12 cellular contexts compared by ENCODE assay signal in the genomic region with DNA sequence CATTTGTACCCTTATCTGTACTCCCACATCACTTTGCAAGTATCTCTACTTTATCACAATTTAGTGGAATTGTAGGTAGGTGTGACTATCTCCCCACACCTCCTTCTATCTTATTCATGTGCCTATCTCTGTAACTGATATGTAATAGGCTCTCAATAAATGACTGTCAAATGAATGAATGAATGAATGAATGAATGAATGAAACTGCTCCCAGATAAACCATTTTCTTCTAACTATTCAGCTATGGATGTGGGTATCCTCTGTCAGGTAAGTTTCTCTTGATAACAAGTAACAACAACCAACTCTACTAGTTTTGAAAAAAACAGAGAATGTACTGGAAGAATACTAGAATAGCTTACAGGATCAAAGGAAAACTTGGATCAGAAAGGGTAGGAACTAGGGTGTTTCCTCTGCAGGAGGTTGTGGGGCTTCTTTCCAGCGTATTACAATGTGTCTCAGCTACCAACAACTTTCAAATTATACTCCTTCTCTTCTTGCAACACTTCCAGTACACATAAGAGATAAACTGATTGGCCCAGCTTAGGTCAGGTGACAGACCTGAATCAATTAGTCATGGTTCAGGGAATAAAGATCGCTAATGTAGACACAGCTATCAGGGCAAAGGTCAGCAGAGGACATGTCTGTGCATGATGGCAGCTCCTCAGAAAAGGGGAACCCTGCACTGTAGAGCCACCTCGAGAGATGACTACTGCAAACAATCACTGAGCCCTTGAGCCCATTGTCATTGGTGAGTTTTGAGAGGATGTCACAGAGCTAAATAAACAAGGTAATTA. TPM values are rescaled to one million over a fixed set of nuclear protein-coding genes. Genes with fewer than 3 reads are reported as not detected.
DNase-seq lines count a peak whose midpoint lies in the region; ATAC-seq and TF ChIP-seq lines count a peak whose summit lies in the region.
"Had no signal": no experiment of that assay in that cellular context is flagged by ENCODE, and none has a peak within 500 bp of the region (broad histone marks: within the 10 kb centered on the region; RNA-seq: fewer than 3 reads in every experiment).

No MANE protein-coding gene starts in this region.

- TF ChIP-seq CTCF in chondrocyte (IDR thresholded peaks at IDR 0.05): no peak

- no peak overlapping the region for H3K27ac Mint-ChIP-seq in activated T-cell treated with anti-CD3 and anti-CD28 coated beads, Interleukin-2, amount 50 U/mL, for 72 hours
- H3K27ac Mint-ChIP-seq in stimulated activated memory B cell treated with anti-CD40 and anti-IgM and Interleukin-4, amounts not matched to agents 10 μg/mL and 1 μg/mL and 100 μg/mL, for 72 hours: no peak overlapping the region
- no peak overlapping the region for H3K27ac Mint-ChIP-seq in chondrocyte (ENCODE audit: unreplicated experiment)

- H3K4me3 Mint-ChIP-seq in activated T-cell treated with anti-CD3 and anti-CD28 coated beads, Interleukin-2, amount 50 U/mL, for 72 hours: no peak overlapping the region
- no peak overlapping the region for H3K4me3 Mint-ChIP-seq in stimulated activated memory B cell treated with anti-CD40 and anti-IgM and Interleukin-4, amounts not matched to agents 10 μg/mL and 1 μg/mL and 100 μg/mL, for 72 hours
- no peak overlapping the region for H3K4me3 Mint-ChIP-seq in chondrocyte (ENCODE audit: unreplicated experiment)

- no peaks in the 10 kb centered on the region for H3K36me3 Mint-ChIP-seq in activated T-cell treated with anti-CD3 and anti-CD28 coated beads, Interleukin-2, amount 50 U/mL, for 72 hours (ENCODE audit: insufficient read depth in 2 of 2)
- no peaks in the 10 kb centered on the region for H3K36me3 Mint-ChIP-seq in stimulated activated memory B cell treated with anti-CD40 and anti-IgM and Interleukin-4, amounts not matched to agents 10 μg/mL and 1 μg/mL and 100 μg/mL, for 72 hours
- no peaks in the 10 kb centered on the region for H3K36me3 Mint-ChIP-seq in chondrocyte (ENCODE audit: low read depth)

- ATAC-seq in activated T-cell treated with anti-CD3 and anti-CD28 coated beads, Interleukin-2, amount 50 U/mL, for 72 hours (replicated peaks in 1 of 2): peak; percentile 39 to 65
- ATAC-seq in HG03342 (IDR thresholded peaks at IDR 0.05; ENCODE audit: unreplicated experiment): peak; percentile 61
- peak; percentile 66 for ATAC-seq in stimulated activated memory B cell treated with anti-CD40 and anti-IgM and Interleukin-4, amounts not matched to agents 10 μg/mL and 1 μg/mL and 100 μg/mL, for 72 hours

- no peaks in the 10 kb centered on the region for H3K9me3 Mint-ChIP-seq in activated T-cell treated with anti-CD3 and anti-CD28 coated beads, Interleukin-2, amount 50 U/mL, for 72 hours
- H3K9me3 Mint-ChIP-seq in stimulated activated memory B cell treated with anti-CD40 and anti-IgM and Interleukin-4, amounts not matched to agents 10 μg/mL and 1 μg/mL and 100 μg/mL, for 72 hours: no peaks in the 10 kb centered on the region
- H3K9me3 Mint-ChIP-seq in chondrocyte (ENCODE audit: low read depth): no peaks in the 10 kb centered on the region

- peaks cover 7% of the 10 kb centered on the region for H3K4me1 Mint-ChIP-seq in activated T-cell treated with anti-CD3 and anti-CD28 coated beads, Interleukin-2, amount 50 U/mL, for 72 hours (ENCODE audit: low read depth)
- H3K4me1 Mint-ChIP-seq in stimulated activated memory B cell treated with anti-CD40 and anti-IgM and Interleukin-4, amounts not matched to agents 10 μg/mL and 1 μg/mL and 100 μg/mL, for 72 hours: no peaks in the 10 kb centered on the region
- no peaks in the 10 kb centered on the region for H3K4me1 Mint-ChIP-seq in chondrocyte (ENCODE audit: low read depth)

- DNase-seq in activated T-cell treated with anti-CD3 and anti-CD28 coated beads, Interleukin-2, amount 50 U/mL, for 72 hours: no peak
- DNase-seq in activated T-cell treated with anti-CD3 and anti-CD28 coated beads, Interleukin-2, amount 50 U/mL, for 48 hours: no peak
- DNase-seq in SK-N-DZ (ENCODE audit: low spot score) (peak; percentile 37), dermis blood vessel endothelial cell (no peak), chondrocyte (ENCODE audit: low spot score) (no peak)
- DNase-seq in activated CD8-positive, alpha-beta memory T cell treated with anti-CD3 and anti-CD28 coated beads, Interleukin-2, amount 50 U/mL, for 4 hours: no peak
- DNase-seq: esophagus squamous epithelium; mesenchymal stem cell; NCI-H2029; stimulated activated naive CD4-positive, alpha-beta T cell had no signal

- no peaks in the 10 kb centered on the region for H3K27me3 Mint-ChIP-seq in activated T-cell treated with anti-CD3 and anti-CD28 coated beads, Interleukin-2, amount 50 U/mL, for 72 hours (ENCODE audit: low read depth)
- H3K27me3 Mint-ChIP-seq in stimulated activated memory B cell treated with anti-CD40 and anti-IgM and Interleukin-4, amounts not matched to agents 10 μg/mL and 1 μg/mL and 100 μg/mL, for 72 hours: peaks cover 44% of the 10 kb centered on the region
- H3K27me3 Mint-ChIP-seq in chondrocyte (ENCODE audit: low read depth): peaks cover 1% of the 10 kb centered on the region

RNA-seq across cellular contexts. Expression of a gene that starts 37.0 kb away (rescaled TPM):
- 10 to 100 TPM; 27.4 to 28.1 TPM for total RNA-seq in activated T-cell treated with anti-CD3 and anti-CD28 coated beads, Interleukin-2, amount 50 U/mL, for 72 hours
- 12.2 and 15.6 TPM in 2 replicates for polyA plus RNA-seq in SK-N-DZ (2014; cell fraction: cytosol; rRNA removed)
- polyA plus RNA-seq in SK-N-DZ (2014; cell fraction: nucleus; rRNA removed): 41.9 and 48.4 TPM in 2 replicates
- total RNA-seq in dermis blood vessel endothelial cell (29.6 and 45.5 TPM in 2 replicates), chondrocyte (26.1 to 34.4 TPM (median 29.8 TPM) in 3 replicates)
